ENCODE assay signal across 8 cellular contexts in the genomic region with DNA sequence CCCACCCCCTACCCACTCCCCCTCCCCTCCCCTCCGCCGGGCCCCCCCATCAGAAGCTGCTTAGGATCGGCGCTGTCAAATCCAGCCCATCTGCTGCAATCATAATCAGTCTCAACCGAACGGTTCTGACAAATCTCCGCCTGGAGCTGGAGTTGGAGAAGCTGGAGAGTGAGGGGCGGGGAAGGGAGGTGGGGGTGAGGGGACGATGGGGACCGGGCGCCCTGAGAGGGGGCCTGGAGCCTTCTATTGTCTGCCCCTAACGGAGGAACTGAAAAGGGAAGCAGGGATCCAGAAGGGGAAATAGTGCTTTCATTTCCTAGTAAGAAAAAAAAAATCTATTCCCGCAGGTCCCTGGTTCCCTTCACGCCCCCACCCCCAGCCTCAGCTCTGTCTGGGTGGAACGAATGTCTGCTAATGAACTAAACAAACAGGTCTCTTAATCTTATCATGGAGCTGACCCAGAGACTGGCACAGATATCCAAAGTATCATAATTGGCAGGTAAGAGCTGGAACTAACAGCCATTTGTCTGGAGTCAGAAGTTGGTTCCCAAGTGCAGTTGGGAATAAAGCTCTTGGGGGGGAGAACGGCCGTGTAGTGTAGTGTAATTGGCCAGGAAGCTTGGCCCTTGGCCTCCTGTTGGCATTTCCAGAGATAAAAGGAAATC.
DNase-seq lines count a peak whose midpoint lies in the region; FAIRE-seq and TF ChIP-seq lines count a peak whose summit lies in the region.

No MANE protein-coding gene starts in this region.

- H3K4me3 ChIP-seq in adipocyte (ENCODE audit: low read length), result peak overlapping the region; percentile 22
- H3K4me3 ChIP-seq in tibial nerve, result peak overlapping the region; percentile 15 to 51 (median 44)

- H3K9me3 ChIP-seq in adipocyte (ENCODE audit: control insufficient read depth, low read length) (no peaks in the 10 kb centered on the region), tibial nerve (no peaks in the 10 kb centered on the region)

- FAIRE-seq in GM12892 (lab: Jason Lieb, UNC), result no peak

- TF ChIP-seq POLR2A in tibial nerve (IDR thresholded peaks at IDR 0.05) (no peak), GM12892 (IDR thresholded peaks at IDR 0.05; ENCODE audit: low read depth, low read length) (no peak)

- H3K27ac ChIP-seq in tibial nerve, result no peak overlapping the region

- 1 to 2% methylated on average over 17 of the region's 17 CpGs for WGBS in tibial nerve, 2 donors

- peak; percentile 52 for DNase-seq in NCI-H748 (lab: John Stamatoyannopoulos, UW; ENCODE audit: unreplicated experiment)
- no peak for DNase-seq in NCI-H748 treated with DMSO at 0.1 percent for 48 hours (lab: John Stamatoyannopoulos, UW)
- DNase-seq in adipocyte (ENCODE audit: low read depth), result peak; percentile 7
- peak; percentile 33 for DNase-seq in iPS-NIHi11 (ENCODE audit: low spot score)
- no peak for DNase-seq in tibial nerve (ENCODE audit: low spot score in 2 of 2)
- no peak for DNase-seq in GM12892 (ENCODE audit: insufficient read length)
- DNase-seq in effector CD8-positive, alpha-beta T cell (lab: John Stamatoyannopoulos, UW), result no peak
- no peak for DNase-seq in stimulated activated CD4-positive, alpha-beta T cell treated with anti-CD3 and anti-CD28 coated beads, Interleukin-4, amount 100 ng/mL, for 4 hours

- H3K9ac ChIP-seq in adipocyte (ENCODE audit: low read length), result no peak overlapping the region

- H3K27me3 ChIP-seq in adipocyte (replicated peaks; ENCODE audit: control insufficient read depth, insufficient read depth, low read length) (peaks cover 3% of the 10 kb centered on the region), tibial nerve (peaks cover 0 to 11% of the 10 kb centered on the region in 2 donors)

- TF ChIP-seq CTCF in tibial nerve (IDR thresholded peaks at IDR 0.05), result no peak

- no peaks in the 10 kb centered on the region for H3K4me1 ChIP-seq in adipocyte (ENCODE audit: control insufficient read depth, insufficient read depth, low read length)
- H3K4me1 ChIP-seq in tibial nerve, result peaks cover 0 to 33% (median 0%) of the 10 kb centered on the region in 4 donors

- TF ChIP-seq EP300 in tibial nerve (IDR thresholded peaks at IDR 0.05), result no peak

- no peaks in the 10 kb centered on the region for H3K36me3 ChIP-seq in adipocyte (ENCODE audit: control insufficient read depth, insufficient read depth, low read length, severe bottlenecking)
- no peaks in the 10 kb centered on the region for H3K36me3 ChIP-seq in tibial nerve

Comparison
In these comparisons a context has a peak if more than half of its experiments do, and no peak if none do; other contexts are left out.
1. DNase-seq: peak in NCI-H748 (single experiment), adipocyte (single experiment) and iPS-NIHi11 (single experiment); none in NCI-H748 treated with DMSO at 0.1 percent for 48 hours (single experiment), tibial nerve (0 of 2), GM12892 (single experiment), effector CD8-positive, alpha-beta T cell (single experiment) and stimulated activated CD4-positive, alpha-beta T cell treated with anti-CD3 and anti-CD28 coated beads, Interleukin-4, amount 100 ng/mL, for 4 hours (0 of 2).